In genomic region chr5:1523480-1523792, GRCh38 we compare ENCODE assay signal across 8 cellular contexts. TPM values are rescaled to one million over a fixed set of nuclear protein-coding genes. Genes with fewer than 3 reads are reported as not detected.
A peak's percentile ranks its signal among the peaks of the same experiment; 100 is the strongest.
DNase-seq lines count a peak whose midpoint lies in the region; ATAC-seq and TF ChIP-seq lines count a peak whose summit lies in the region.

No MANE protein-coding gene starts in this region.

- DNase-seq in activated CD4-positive, alpha-beta T cell treated with anti-CD3 and anti-CD28 coated beads for 36 hours: no peak
- DNase-seq in activated CD4-positive, alpha-beta T cell treated with anti-CD3 and anti-CD28 coated beads, Interleukin-2, amount 50 U/mL, for 1 hour: no peak
- DNase-seq in OCI-LY7 (ENCODE audit: low spot score) (peak; percentile 66), esophagus squamous epithelium (lab: John Stamatoyannopoulos, UW) (no peak), C1 segment of cervical spinal cord (lab: John Stamatoyannopoulos, UW) (no peak), glutamatergic neuron (no peak)

- no peaks in the 10 kb centered on the region for H3K27me3 ChIP-seq in esophagus squamous epithelium
- no peaks in the 10 kb centered on the region for H3K27me3 ChIP-seq in rectal smooth muscle tissue (ENCODE audit: control insufficient read depth, insufficient read depth, low read length)

- H3K9me3 Mint-ChIP-seq in activated CD4-positive, alpha-beta T cell treated with anti-CD3 and anti-CD28 coated beads for 36 hours (ENCODE audit: low read depth): no peaks in the 10 kb centered on the region
- peaks cover 3% of the 10 kb centered on the region for H3K9me3 Mint-ChIP-seq in glutamatergic neuron (ENCODE audit: unreplicated experiment)

- no peak for TF ChIP-seq CTCF in OCI-LY7 (conservative IDR thresholded peaks at IDR 0.05; ENCODE audit: low read length)
- TF ChIP-seq CTCF in esophagus squamous epithelium (IDR thresholded peaks at IDR 0.05): no peak
- no peak for TF ChIP-seq CTCF in glutamatergic neuron (IDR thresholded peaks at IDR 0.05; ENCODE audit: partially characterized antibody, unreplicated experiment)

- ATAC-seq in activated CD4-positive, alpha-beta T cell treated with anti-CD3 and anti-CD28 coated beads for 36 hours: peak; percentile 52
- peak; percentile 37 for ATAC-seq in HG02642 (IDR thresholded peaks at IDR 0.05; ENCODE audit: poor library complexity, unreplicated experiment)

- peaks cover 12% of the 10 kb centered on the region for H3K36me3 Mint-ChIP-seq in activated CD4-positive, alpha-beta T cell treated with anti-CD3 and anti-CD28 coated beads for 36 hours (ENCODE audit: low read depth)
- no peaks in the 10 kb centered on the region for H3K36me3 Mint-ChIP-seq in glutamatergic neuron (ENCODE audit: unreplicated experiment)

- H3K9me3 ChIP-seq in OCI-LY7 (ENCODE audit: low read length) (no peaks in the 10 kb centered on the region), esophagus squamous epithelium (no peaks in the 10 kb centered on the region)

- peak overlapping the region; percentile 90 for H3K4me2 ChIP-seq in OCI-LY7 (ENCODE audit: low read length)

- peaks cover 19% of the 10 kb centered on the region for H3K4me1 Mint-ChIP-seq in activated CD4-positive, alpha-beta T cell treated with anti-CD3 and anti-CD28 coated beads for 36 hours
- H3K4me1 Mint-ChIP-seq in glutamatergic neuron (ENCODE audit: low read depth, unreplicated experiment): peaks cover 9% of the 10 kb centered on the region

- 0% methylated on average over 18 of the region's 48 CpGs; no CpG with 5 or more reads in 1 of the 2 donors for WGBS in esophagus squamous epithelium, 2 donors

- POLR2A ChIA-PET in activated CD4-positive, alpha-beta T cell treated with anti-CD3 and anti-CD28 coated beads for 36 hours (lab: Charles Lee): interaction anchor here (0.8 kb wide), 1 partner anchor 13 kb away, joined by 4 read pairs; no protein-coding TSS in a partner anchor
- POLR2A ChIA-PET in OCI-LY7 (lab: Charles Lee): interaction anchor here (1.7 kb wide), 1 partner anchor 13 kb away, joined by 10 read pairs; no protein-coding TSS in a partner anchor

- H2AFZ ChIP-seq in OCI-LY7 (ENCODE audit: low read length): no peak overlapping the region

- no peaks in the 10 kb centered on the region for H3K9me2 ChIP-seq in OCI-LY7 (ENCODE audit: insufficient read depth, low read length)

- H3K27ac ChIP-seq in OCI-LY7 (ENCODE audit: low read depth, low read length, poor library complexity, severe bottlenecking) (no peak overlapping the region), esophagus squamous epithelium (peak overlapping the region in 3 of 4 donors; percentile 88 to 96 (median 94)), rectal smooth muscle tissue (ENCODE audit: low read depth, low read length) (no peak overlapping the region)

- CTCF ChIA-PET in activated CD4-positive, alpha-beta T cell treated with anti-CD3 and anti-CD28 coated beads for 36 hours (lab: Charles Lee): interaction anchor here (1.6 kb wide), 1 partner anchor 13 kb away, joined by 6 read pairs; no protein-coding TSS in a partner anchor
- CTCF ChIA-PET in OCI-LY7 (lab: Charles Lee; ENCODE audit: unreplicated experiment): no interaction called here

- H3K4me1 ChIP-seq in OCI-LY7 (ENCODE audit: insufficient read depth, low read length, poor library complexity, severe bottlenecking) (peaks cover 50% of the 10 kb centered on the region), esophagus squamous epithelium (peaks cover 18 to 32% (median 19%) of the 10 kb centered on the region in 3 donors), rectal smooth muscle tissue (ENCODE audit: control insufficient read depth, insufficient read depth, low read length) (peaks cover 7% of the 10 kb centered on the region)

- H3K9ac ChIP-seq in rectal smooth muscle tissue (ENCODE audit: low read length): no peak overlapping the region

- no peaks in the 10 kb centered on the region for H3K27me3 Mint-ChIP-seq in activated CD4-positive, alpha-beta T cell treated with anti-CD3 and anti-CD28 coated beads for 36 hours
- H3K27me3 Mint-ChIP-seq in glutamatergic neuron (ENCODE audit: unreplicated experiment): peaks cover 2% of the 10 kb centered on the region

- no peak overlapping the region for H3K27ac Mint-ChIP-seq in activated CD4-positive, alpha-beta T cell treated with anti-CD3 and anti-CD28 coated beads for 36 hours
- H3K27ac Mint-ChIP-seq in glutamatergic neuron (ENCODE audit: unreplicated experiment): no peak overlapping the region

- no peak for TF ChIP-seq POLR2A in esophagus squamous epithelium (IDR thresholded peaks at IDR 0.05)

- intact Hi-C loops in activated CD4-positive, alpha-beta T cell treated with anti-CD3 and anti-CD28 coated beads for 36 hours (cut with DNase I, micrococcal nuclease): loop anchor here (1.0 to 5.0 kb wide), 9 partner anchors 34 to 1306 kb away; partner anchors contain the start of genes CCDC127 (in 1 of the 2), SDHA (in 1 of the 2), TERT (in 1 of the 2) and ZDHHC11B (in 1 of the 2)
- intact Hi-C loops in OCI-LY7 (cut with micrococcal nuclease; ENCODE audit: unreplicated experiment) (loop anchor here (2.0 to 10.0 kb wide), 3 partner anchors 21 to 209 kb away; no protein-coding TSS in a partner anchor), esophagus squamous epithelium (cut with DNase I) (no loop called here)

- peaks cover 16% of the 10 kb centered on the region for H4K20me1 ChIP-seq in OCI-LY7 (ENCODE audit: insufficient read depth, low read length)

- no TSS peak for BruUV-seq in OCI-LY7 (replicated peaks; lab: Mats Ljungman, UMichigan)

- H3K36me3 ChIP-seq in OCI-LY7 (ENCODE audit: insufficient read depth, low read length) (peaks cover 31% of the 10 kb centered on the region), esophagus squamous epithelium (peaks cover 0 to 26% (median 0%) of the 10 kb centered on the region in 3 donors), rectal smooth muscle tissue (ENCODE audit: control insufficient read depth, insufficient read depth, low read length) (peaks cover 3% of the 10 kb centered on the region)

- peaks cover 45% of the 10 kb centered on the region for H3K79me2 ChIP-seq in OCI-LY7 (ENCODE audit: insufficient read depth, low read depth, low read length)

- peak overlapping the region; percentile 90 for H3K4me3 ChIP-seq in OCI-LY7 (ENCODE audit: low read depth, low read length, poor library complexity, severe bottlenecking)
- H3K4me3 ChIP-seq in esophagus squamous epithelium: peak overlapping the region; percentile 64 to 94 (median 79)
- peak overlapping the region; percentile 69 for H3K4me3 ChIP-seq in rectal smooth muscle tissue (ENCODE audit: low read length)

- peak overlapping the region; percentile 82 for H3K4me3 Mint-ChIP-seq in activated CD4-positive, alpha-beta T cell treated with anti-CD3 and anti-CD28 coated beads for 36 hours
- no peak overlapping the region for H3K4me3 Mint-ChIP-seq in glutamatergic neuron (ENCODE audit: unreplicated experiment)

RNA-seq across cellular contexts. Expression of gene LPCAT1, which starts 0.3 kb away (rescaled TPM):
- total RNA-seq in activated CD4-positive, alpha-beta T cell treated with anti-CD3 and anti-CD28 coated beads for 36 hours: 10 to 100 TPM; 42.5 to 54.5 TPM
- 47.7 and 69.1 TPM in 2 replicates for total RNA-seq in OCI-LY7 (2014; rRNA removed; shearing (Covaris generic))
- total RNA-seq in OCI-LY7 (2022): 57.3 and 63.6 TPM in 2 replicates
- 10 to 100 TPM in 3 of 4 donors, 1 to 10 TPM in 1; 7.7 to 44.8 (median 12.0) TPM for total RNA-seq in esophagus squamous epithelium
- total RNA-seq in glutamatergic neuron (ENCODE audit: unreplicated experiment): 113 TPM

Comparison
In these comparisons a context has a peak if more than half of its experiments do, and no peak if none do; other contexts are left out.
1. H3K27ac ChIP-seq: peak in esophagus squamous epithelium (3 of 4); none in OCI-LY7 (single experiment) and rectal smooth muscle tissue (single experiment).
2. Peak in every context shown above with its lines, with median percentiles within 50 percentile points of each other: H3K4me3 ChIP-seq.